Comparison of ENCODE assay signal across 9 cellular contexts in genomic region chr3:42906085-42906904, GRCh38. TPM values are rescaled to one million over a fixed set of nuclear protein-coding genes. Genes with fewer than 3 reads are reported as not detected.
DNase-seq lines count a peak whose midpoint lies in the region; ATAC-seq and TF ChIP-seq lines count a peak whose summit lies in the region.
"Had no signal": no experiment of that assay in that cellular context is flagged by ENCODE, and none has a peak within 500 bp of the region (broad histone marks: within the 10 kb centered on the region; RNA-seq: fewer than 3 reads in every experiment).

TSS of gene ZNF662 (plus strand) at chr3:42906142. CDS start at chr3:42908115, 1,973 bp downstream.

- peak; percentile 15 for DNase-seq in NCI-H82 (lab: John Stamatoyannopoulos, UW)
- DNase-seq in NCI-H82 treated with DMSO at 0.1 percent for 48 hours (lab: John Stamatoyannopoulos, UW; ENCODE audit: unreplicated experiment): no peak
- DNase-seq in adrenal gland: peak; percentile 42 to 70 (median 52)
- peak in 2 of 3 donors; percentile 6 to 9 for DNase-seq in immature natural killer cell
- DNase-seq in stimulated activated CD4-positive, alpha-beta T cell treated with anti-CD3 and anti-CD28 coated beads, Interleukin-15, amount 100 ng/mL, for 24 hours: peak; percentile 51
- no peak for DNase-seq in NCI-H2196 treated with DMSO at 0.1 percent for 48 hours (lab: John Stamatoyannopoulos, UW; ENCODE audit: unreplicated experiment)
- no peak for DNase-seq in NCI-H446 treated with DMSO at 0.1 percent for 48 hours (lab: John Stamatoyannopoulos, UW)

- peak in 1 of 2 donors; percentile 21 for TF ChIP-seq POLR2A in adrenal gland (IDR thresholded peaks at IDR 0.05)

- H3K36me3 Mint-ChIP-seq in immature natural killer cell: peaks cover 9 to 16% (median 16%) of the 10 kb centered on the region in 3 donors

- 2 to 10% (median 6%) methylated on average over 15 to 59 of the region's 59 CpGs for WGBS in adrenal gland, 4 donors

- peaks cover 3 to 28% (median 7%) of the 10 kb centered on the region in 3 donors for H3K27me3 Mint-ChIP-seq in immature natural killer cell (ENCODE audit: low read depth in 3 of 3)

- no peak for ATAC-seq in HG02571 (IDR thresholded peaks at IDR 0.05; ENCODE audit: unreplicated experiment)
- ATAC-seq: Panc1 had no signal

- intact Hi-C loops in adrenal gland (cut with DNase I): no loop called here

- peak within 1 kb of the TSS; percentile 64 to 84 (median 66) for H3K4me3 Mint-ChIP-seq in immature natural killer cell

- no peaks in the 10 kb centered on the region for H3K9me3 ChIP-seq in adrenal gland (replicated peaks in 1 of 3)

- no peak for TF ChIP-seq CTCF in adrenal gland (IDR thresholded peaks at IDR 0.05)

- peak within 1 kb of the TSS in 3 of 4 donors; percentile 62 to 81 (median 73) for H3K4me3 ChIP-seq in adrenal gland

- peaks cover 0 to 10% of the 10 kb centered on the region in 2 donors for H3K4me1 ChIP-seq in adrenal gland (replicated peaks in 1 of 2)

- H3K9me3 Mint-ChIP-seq in immature natural killer cell: peaks cover 2 to 18% (median 9%) of the 10 kb centered on the region in 6 donors

- H3K36me3 ChIP-seq in adrenal gland (replicated peaks in 1 of 2): no peaks in the 10 kb centered on the region

- H3K27me3 ChIP-seq in adrenal gland: no peaks in the 10 kb centered on the region

- peak within 1 kb of the TSS in 3 of 5 donors; percentile 41 to 77 (median 49) for H3K27ac ChIP-seq in adrenal gland

- peaks cover 13 to 14% of the 10 kb centered on the region in 2 donors for H3K4me1 Mint-ChIP-seq in immature natural killer cell

- no peak within 1 kb of the TSS for H3K27ac Mint-ChIP-seq in immature natural killer cell

RNA-seq across cellular contexts. Expression of gene ZNF662, which starts in this region (rescaled TPM):
- total RNA-seq in adrenal gland: 10 to 100 TPM in 1 of 8 donors, 1 to 10 TPM in 7; 1.8 to 10.9 (median 7.2) TPM
- 10 to 100 TPM in 1 of 3 donors, 1 to 10 TPM in 2; 5.4 to 10.6 (median 5.4) TPM for polyA plus RNA-seq in adrenal gland
- polyA plus RNA-seq in immature natural killer cell: under 1 TPM in 1 of 3 donors, not detected in 2; 0.16 TPM

Comparison
In these comparisons a context has a peak if more than half of its experiments do, and no peak if none do; other contexts are left out.
1. RNA of gene ZNF662 (polyA plus RNA-seq): 5.4 to 10.6 TPM in adrenal gland; 0.16 TPM in immature natural killer cell; every median in the first group is over 4 times any median in the second.
2. DNase-seq: peak in NCI-H82 (single experiment), adrenal gland (7 of 7) and stimulated activated CD4-positive, alpha-beta T cell treated with anti-CD3 and anti-CD28 coated beads, Interleukin-15, amount 100 ng/mL, for 24 hours (single experiment); none in NCI-H82 treated with DMSO at 0.1 percent for 48 hours (single experiment), NCI-H2196 treated with DMSO at 0.1 percent for 48 hours (single experiment) and NCI-H446 treated with DMSO at 0.1 percent for 48 hours (single experiment).
3. Peak in DNase-seq in immature natural killer cell; RNA of the gene not detected or under 1 TPM.